In the genomic region with DNA sequence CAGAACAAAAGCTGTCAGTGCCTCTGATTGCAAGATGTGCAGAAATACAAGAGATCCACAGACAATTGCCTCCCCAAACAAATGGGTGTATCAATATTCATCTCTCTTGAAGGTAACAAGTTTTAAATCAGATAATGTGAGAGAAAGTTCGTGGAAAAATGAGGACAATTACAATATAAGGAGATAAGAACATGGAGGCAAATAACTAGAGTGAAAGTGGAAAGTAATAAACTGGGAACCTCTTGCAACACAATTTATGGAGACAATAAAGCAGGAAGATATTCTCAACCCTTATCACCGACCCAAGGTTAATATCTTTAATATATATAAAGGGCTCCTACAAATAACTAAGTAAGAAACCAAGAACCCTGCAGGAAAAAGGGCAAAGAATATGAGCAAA, we compare ENCODE assay signal across 37 cellular contexts. TPM values are rescaled to one million over a fixed set of nuclear protein-coding genes. Genes with fewer than 3 reads are reported as not detected.
"Had no signal": no experiment of that assay in that cellular context is flagged by ENCODE, and none has a peak within 500 bp of the region (broad histone marks: within the 10 kb centered on the region; RNA-seq: fewer than 3 reads in every experiment).

No MANE protein-coding gene starts in this region.

- H3K27ac ChIP-seq: adrenal gland, body of pancreas, SJSA1, VCaP had no signal

- H3K27me3 ChIP-seq: adrenal gland, body of pancreas, breast epithelium, SJSA1 had no signal

- DNase-seq: activated B cell treated with CpG ODN at 0.5 μM for 24 hours; activated CD4-positive, alpha-beta memory T cell treated with anti-CD3 and anti-CD28 coated beads for 36 hours; activated CD4-positive, alpha-beta T cell treated with anti-CD3 and anti-CD28 coated beads for 4 hours; activated CD4-positive, alpha-beta T cell treated with anti-CD3 and anti-CD28 coated beads, Interleukin-2, amount 50 U/mL, for 1 hour; activated CD4-positive, CD25-positive, alpha-beta regulatory T cell treated with anti-CD3 and anti-CD28 coated beads, Interleukin-2, amount 50 U/mL, for 72 hours; activated CD8-positive, alpha-beta memory T cell treated with anti-CD3 and anti-CD28 coated beads, Interleukin-2, amount 50 U/mL, for 4 hours; activated gamma-delta T cell treated with Interleukin-2 at 50 U/mL for 16 hours; activated naive CD4-positive, alpha-beta T cell treated with anti-CD3 and anti-CD28 coated beads for 36 hours; activated T-cell treated with anti-CD3 and anti-CD28 coated beads for 4 hours; activated T-cell treated with anti-CD3 and anti-CD28 coated beads, Interleukin-2, amount 50 U/mL, for 4 hours; adrenal gland; body of pancreas; KG1; MM.1S; MV-4-11; NCI-H1092; NCI-H1436 treated with DMSO at 0.1 percent for 48 hours; NCI-H1694 treated with DMSO at 0.1 percent for 48 hours; NCI-H2029; NCI-H510A; NCI-H748 treated with DMSO at 0.1 percent for 48 hours; NK-92 treated with Interleukin-12 subunit alpha and Interleukin-12 subunit beta, amount 100 ng/mL, for 24 hours; PC-3; SHP77 treated with DMSO at 0.1 percent for 48 hours; T-cell; T-helper 2 cell; T-helper 9 cell had no signal

- H3K9me3 ChIP-seq: adrenal gland, body of pancreas, breast epithelium, SJSA1 had no signal

- ATAC-seq: activated naive CD4-positive, alpha-beta T cell treated with anti-CD3 and anti-CD28 coated beads, Interleukin-2, amount 50 U/mL, for 72 hours; activated T-cell treated with anti-CD3 and anti-CD28 coated beads, Interleukin-2, amount 50 U/mL, for 4 hours; body of pancreas; PC-3; SK-N-SH treated with all-trans-retinoic acid at 6 μM for 48 hours; T-cell had no signal

- H3K36me3 ChIP-seq: adrenal gland, breast epithelium, SJSA1 had no signal

- H3K4me3 ChIP-seq: adrenal gland, body of pancreas, breast epithelium, SJSA1 had no signal

- H3K4me1 ChIP-seq: adrenal gland had no signal

RNA-seq across cellular contexts. Expression of a gene that starts 14.2 kb away (rescaled TPM):
- total RNA-seq: activated B cell treated with CpG ODN at 0.5 μM for 24 hours; activated CD4-positive, alpha-beta memory T cell treated with anti-CD3 and anti-CD28 coated beads for 36 hours; activated naive CD4-positive, alpha-beta T cell treated with anti-CD3 and anti-CD28 coated beads for 36 hours; activated naive CD4-positive, alpha-beta T cell treated with anti-CD3 and anti-CD28 coated beads, Interleukin-2, amount 50 U/mL, for 72 hours; activated T-helper 1 cell treated with anti-CD3 and anti-CD28 coated beads, Interleukin-12 subunit alpha, Interleukin-12 subunit beta, Interleukin-2, Interleukin-4 antibody, amounts not matched to agents 30 ng/mL and 10 ng/mL and 1 ng/mL, durations not matched to agents 14 hours and 24 hours and 36 hours; LHCN-M2; SJSA1 had no signal

RNA-seq across cellular contexts. Expression of a gene that starts 23.7 kb away (rescaled TPM):
- total RNA-seq: activated B cell treated with CpG ODN at 0.5 μM for 24 hours; activated CD4-positive, alpha-beta memory T cell treated with anti-CD3 and anti-CD28 coated beads for 36 hours; activated naive CD4-positive, alpha-beta T cell treated with anti-CD3 and anti-CD28 coated beads for 36 hours; activated naive CD4-positive, alpha-beta T cell treated with anti-CD3 and anti-CD28 coated beads, Interleukin-2, amount 50 U/mL, for 72 hours; activated T-cell treated with anti-CD3 and anti-CD28 coated beads, Interleukin-2, amount 50 U/mL, for 4 hours; activated T-helper 1 cell treated with anti-CD3 and anti-CD28 coated beads, Interleukin-12 subunit alpha, Interleukin-12 subunit beta, Interleukin-2, Interleukin-4 antibody, amounts not matched to agents 30 ng/mL and 10 ng/mL and 1 ng/mL, durations not matched to agents 14 hours and 24 hours and 36 hours; cardiac septum had no signal

RNA-seq across cellular contexts. Expression of a gene that starts 29.5 kb away (rescaled TPM):
- total RNA-seq: activated B cell treated with CpG ODN at 0.5 μM for 24 hours; activated CD4-positive, alpha-beta memory T cell treated with anti-CD3 and anti-CD28 coated beads for 36 hours; activated naive CD4-positive, alpha-beta T cell treated with anti-CD3 and anti-CD28 coated beads for 36 hours; activated naive CD4-positive, alpha-beta T cell treated with anti-CD3 and anti-CD28 coated beads, Interleukin-2, amount 50 U/mL, for 72 hours; activated T-cell treated with anti-CD3 and anti-CD28 coated beads, Interleukin-2, amount 50 U/mL, for 4 hours; activated T-helper 1 cell treated with anti-CD3 and anti-CD28 coated beads, Interleukin-12 subunit alpha, Interleukin-12 subunit beta, Interleukin-2, Interleukin-4 antibody, amounts not matched to agents 30 ng/mL and 10 ng/mL and 1 ng/mL, durations not matched to agents 14 hours and 24 hours and 36 hours; body of pancreas; cardiac septum; LHCN-M2; PC-3; RPMI7951; SJSA1; T-cell had no signal

RNA-seq across cellular contexts. Expression of a gene that starts 36.9 kb away (rescaled TPM):
- total RNA-seq: activated B cell treated with CpG ODN at 0.5 μM for 24 hours; activated CD4-positive, alpha-beta memory T cell treated with anti-CD3 and anti-CD28 coated beads for 36 hours; activated naive CD4-positive, alpha-beta T cell treated with anti-CD3 and anti-CD28 coated beads for 36 hours; activated naive CD4-positive, alpha-beta T cell treated with anti-CD3 and anti-CD28 coated beads, Interleukin-2, amount 50 U/mL, for 72 hours; activated T-cell treated with anti-CD3 and anti-CD28 coated beads, Interleukin-2, amount 50 U/mL, for 4 hours; activated T-helper 1 cell treated with anti-CD3 and anti-CD28 coated beads, Interleukin-12 subunit alpha, Interleukin-12 subunit beta, Interleukin-2, Interleukin-4 antibody, amounts not matched to agents 30 ng/mL and 10 ng/mL and 1 ng/mL, durations not matched to agents 14 hours and 24 hours and 36 hours; astrocyte; body of pancreas; cardiac septum; LHCN-M2; SJSA1; T-cell had no signal

RNA-seq across cellular contexts. Expression of a gene that starts 44.3 kb away (rescaled TPM):
- total RNA-seq: activated B cell treated with CpG ODN at 0.5 μM for 24 hours; activated CD4-positive, alpha-beta memory T cell treated with anti-CD3 and anti-CD28 coated beads for 36 hours; activated naive CD4-positive, alpha-beta T cell treated with anti-CD3 and anti-CD28 coated beads for 36 hours; activated naive CD4-positive, alpha-beta T cell treated with anti-CD3 and anti-CD28 coated beads, Interleukin-2, amount 50 U/mL, for 72 hours; activated T-cell treated with anti-CD3 and anti-CD28 coated beads, Interleukin-2, amount 50 U/mL, for 4 hours; activated T-helper 1 cell treated with anti-CD3 and anti-CD28 coated beads, Interleukin-12 subunit alpha, Interleukin-12 subunit beta, Interleukin-2, Interleukin-4 antibody, amounts not matched to agents 30 ng/mL and 10 ng/mL and 1 ng/mL, durations not matched to agents 14 hours and 24 hours and 36 hours; cardiac septum; LHCN-M2; RPMI7951; T-cell had no signal
